In genomic region chr7:91345449-91345848, GRCh38 we compare ENCODE assay signal across 10 cellular contexts.
DNase-seq lines count a peak whose midpoint lies in the region; ATAC-seq and TF ChIP-seq lines count a peak whose summit lies in the region.
"Had no signal": no experiment of that assay in that cellular context is flagged by ENCODE, and none has a peak within 500 bp of the region (broad histone marks: within the 10 kb centered on the region; RNA-seq: fewer than 3 reads in every experiment).

No MANE protein-coding gene starts in this region.

- H3K4me3 ChIP-seq in OCI-LY3 (ENCODE audit: low read length) = peak overlapping the region; percentile 59
- no peak overlapping the region for H3K4me3 ChIP-seq in esophagus muscularis mucosa

- peak; percentile 31 for TF ChIP-seq CTCF in OCI-LY3 (IDR thresholded peaks at IDR 0.05; ENCODE audit: low read depth, low read length)
- TF ChIP-seq CTCF in esophagus muscularis mucosa (IDR thresholded peaks at IDR 0.05) = no peak

- WGBS in esophagus muscularis mucosa = 79% methylated on average over 1 of the region's 1 CpG

- peak overlapping the region; percentile 65 for H3K9ac ChIP-seq in OCI-LY3 (ENCODE audit: low read length)

- no peak overlapping the region for H2AFZ ChIP-seq in OCI-LY3 (ENCODE audit: low read depth, low read length)

- H3K36me3 ChIP-seq in OCI-LY3 (replicated peaks; ENCODE audit: low read depth, low read length) (no peaks in the 10 kb centered on the region), esophagus muscularis mucosa (no peaks in the 10 kb centered on the region)

- TF ChIP-seq POLR2A in esophagus muscularis mucosa (IDR thresholded peaks at IDR 0.05; ENCODE audit: low read depth) = no peak

- H3K4me1 ChIP-seq in OCI-LY3 (ENCODE audit: low read length) = peaks cover 44% of the 10 kb centered on the region
- peaks cover 11 to 22% (median 14%) of the 10 kb centered on the region in 4 donors for H3K4me1 ChIP-seq in esophagus muscularis mucosa

- H3K27me3 ChIP-seq in OCI-LY3 (ENCODE audit: low read depth, low read length) (no peaks in the 10 kb centered on the region), esophagus muscularis mucosa (no peaks in the 10 kb centered on the region)

- H3K27ac ChIP-seq in OCI-LY3 (ENCODE audit: low read length) (peak overlapping the region; percentile 95), esophagus muscularis mucosa (replicated peaks in 1 of 4) (no peak overlapping the region)

- DNase-seq in esophagus muscularis mucosa (ENCODE audit: extremely low spot score) (no peak), NCI-H146 treated with DMSO at 0.1 percent for 48 hours (lab: John Stamatoyannopoulos, UW; ENCODE audit: unreplicated experiment) (no peak), midbrain (lab: John Stamatoyannopoulos, UW) (no peak), glomerular visceral epithelial cell (ENCODE audit: extremely low spot score) (no peak)
- DNase-seq: NCI-H774, T-cell had no signal

- ATAC-seq in GM18867 (IDR thresholded peaks at IDR 0.05; ENCODE audit: unreplicated experiment) = peak; percentile 67
- peak; percentile 78 for ATAC-seq in GM21529 (IDR thresholded peaks at IDR 0.05; ENCODE audit: unreplicated experiment)
- peak; percentile 63 for ATAC-seq in HG03135 (IDR thresholded peaks at IDR 0.05; ENCODE audit: unreplicated experiment)
- ATAC-seq: T-cell had no signal

- no peaks in the 10 kb centered on the region for H3K79me2 ChIP-seq in OCI-LY3 (ENCODE audit: low read length)

- no peak for TF ChIP-seq EP300 in esophagus muscularis mucosa (IDR thresholded peaks at IDR 0.05)

- intact Hi-C loops in esophagus muscularis mucosa (cut with DNase I) = no loop called here

- H3K9me3 ChIP-seq in OCI-LY3 (ENCODE audit: insufficient read depth, low read length) (no peaks in the 10 kb centered on the region), esophagus muscularis mucosa (no peaks in the 10 kb centered on the region)

- no peaks in the 10 kb centered on the region for H4K20me1 ChIP-seq in OCI-LY3 (ENCODE audit: insufficient read depth, low read length)

- peak overlapping the region; percentile 72 for H3K4me2 ChIP-seq in OCI-LY3 (ENCODE audit: low read length)
